In the genomic region with DNA sequence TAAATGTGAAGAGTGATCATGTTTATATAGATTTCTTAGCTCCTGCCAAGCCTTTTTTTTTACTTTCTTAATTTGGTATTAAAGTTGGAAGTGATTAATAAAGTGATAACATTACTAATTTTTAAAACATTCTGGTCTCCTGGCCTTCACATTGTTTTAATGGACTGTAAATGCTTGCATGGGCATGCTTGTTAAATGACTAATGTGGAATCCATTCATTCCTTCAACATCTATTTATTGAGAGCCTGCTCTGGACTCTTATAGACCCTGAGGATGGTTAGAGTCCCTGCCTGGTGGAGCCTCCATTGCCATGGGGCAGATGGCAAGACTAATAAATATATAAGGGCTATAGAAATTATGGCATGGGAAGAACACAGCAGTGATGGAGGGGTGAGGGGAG, we compare ENCODE assay signal across 28 cellular contexts.
DNase-seq lines count a peak whose midpoint lies in the region; ATAC-seq and TF ChIP-seq lines count a peak whose summit lies in the region.
"Had no signal": no experiment of that assay in that cellular context is flagged by ENCODE, and none has a peak within 500 bp of the region (broad histone marks: within the 10 kb centered on the region; RNA-seq: fewer than 3 reads in every experiment).

No MANE protein-coding gene starts in this region.

- H3K4me1 Mint-ChIP-seq in T-helper 2 cell treated with Interferon-gamma antibody and Interleukin-4, amounts not matched to agents 5 μg/mL and 100 μg/mL, for 36 hours (ENCODE audit: low read depth) = no peaks in the 10 kb centered on the region

- H3K27ac Mint-ChIP-seq in T-helper 2 cell treated with Interferon-gamma antibody and Interleukin-4, amounts not matched to agents 5 μg/mL and 100 μg/mL, for 36 hours = no peak overlapping the region
- H3K27ac Mint-ChIP-seq: activated T-helper 1 cell treated with anti-CD3 and anti-CD28 coated beads, Interleukin-12 subunit alpha, Interleukin-12 subunit beta, Interleukin-2, Interleukin-4 antibody, amounts not matched to agents 30 ng/mL and 10 ng/mL and 1 ng/mL, durations not matched to agents 14 hours and 24 hours and 36 hours; dendritic cell treated with granulocyte-macrophage colony-stimulating factor and Interleukin-4, amounts not matched to agents 40 ng/mL and 50 ng/mL, for 4 days; neural progenitor cell; progenitor cell of endocrine pancreas; WTC11 had no signal

- dilution Hi-C loops in mammary epithelial cell (cut with HindIII; ENCODE audit: low sequenced_read_pairs) = no loop called here

- no peaks in the 10 kb centered on the region for H3K36me3 ChIP-seq in mammary epithelial cell (ENCODE audit: insufficient read depth, low read length)
- H3K36me3 ChIP-seq: neural progenitor cell had no signal

- intact Hi-C loops in mammary epithelial cell (cut with micrococcal nuclease) = loop anchor here (5.0 kb wide), 1 partner anchor 169 kb away; no protein-coding TSS in a partner anchor

- H3K27me3 ChIP-seq in mammary epithelial cell (ENCODE audit: insufficient read depth, low read length) = no peaks in the 10 kb centered on the region
- H3K27me3 ChIP-seq: neural progenitor cell had no signal

- H3K9ac ChIP-seq in mammary epithelial cell (ENCODE audit: insufficient read depth, low read length) = no peak overlapping the region
- H3K9ac ChIP-seq: neural progenitor cell had no signal

- H3K4me2 ChIP-seq in mammary epithelial cell (ENCODE audit: insufficient read depth, low read depth, low read length) = peak overlapping the region; percentile 63
- H3K4me2 ChIP-seq: neural progenitor cell had no signal

- H3K36me3 Mint-ChIP-seq in T-helper 2 cell treated with Interferon-gamma antibody and Interleukin-4, amounts not matched to agents 5 μg/mL and 100 μg/mL, for 36 hours (ENCODE audit: low read depth) = no peaks in the 10 kb centered on the region
- H3K36me3 Mint-ChIP-seq: neural progenitor cell, WTC11 had no signal

- H3K9me3 Mint-ChIP-seq in T-helper 2 cell treated with Interferon-gamma antibody and Interleukin-4, amounts not matched to agents 5 μg/mL and 100 μg/mL, for 36 hours = no peaks in the 10 kb centered on the region
- H3K9me3 Mint-ChIP-seq: activated T-helper 1 cell treated with anti-CD3 and anti-CD28 coated beads, Interleukin-12 subunit alpha, Interleukin-12 subunit beta, Interleukin-2, Interleukin-4 antibody, amounts not matched to agents 30 ng/mL and 10 ng/mL and 1 ng/mL, durations not matched to agents 14 hours and 24 hours and 36 hours; dendritic cell treated with granulocyte-macrophage colony-stimulating factor and Interleukin-4, amounts not matched to agents 40 ng/mL and 50 ng/mL, for 4 days; neural progenitor cell; WTC11 had no signal

- ATAC-seq in GM21717 (IDR thresholded peaks at IDR 0.05; ENCODE audit: unreplicated experiment) = no peak
- ATAC-seq: K562, Right ventricle myocardium inferior, WTC11 had no signal

- peaks cover 22% of the 10 kb centered on the region for H3K4me1 ChIP-seq in mammary epithelial cell (ENCODE audit: insufficient read depth, low read length)

- H3K4me3 Mint-ChIP-seq in T-helper 2 cell treated with Interferon-gamma antibody and Interleukin-4, amounts not matched to agents 5 μg/mL and 100 μg/mL, for 36 hours = no peak overlapping the region
- H3K4me3 Mint-ChIP-seq: activated T-helper 1 cell treated with anti-CD3 and anti-CD28 coated beads, Interleukin-12 subunit alpha, Interleukin-12 subunit beta, Interleukin-2, Interleukin-4 antibody, amounts not matched to agents 30 ng/mL and 10 ng/mL and 1 ng/mL, durations not matched to agents 14 hours and 24 hours and 36 hours; dendritic cell treated with granulocyte-macrophage colony-stimulating factor and Interleukin-4, amounts not matched to agents 40 ng/mL and 50 ng/mL, for 4 days; neural progenitor cell; WTC11 had no signal

- POLR2A ChIA-PET in AG04449 (lab: Yijun Ruan, JAX) = interaction anchor here (1.4 kb wide), 1 partner anchor 18 kb away, joined by 6 read pairs; no protein-coding TSS in a partner anchor

- CTCF ChIA-PET in AG04449 (lab: Yijun Ruan, JAX) = interaction anchor here (1.0 kb wide), 1 partner anchor 9 kb away, joined by 3 read pairs; no protein-coding TSS in a partner anchor
- CTCF ChIA-PET in mammary epithelial cell (lab: Charles Lee; ENCODE audit: low non-redundant PET) = no interaction called here

- TF ChIP-seq CTCF in AG04449 (IDR thresholded peaks at IDR 0.05; ENCODE audit: insufficient read depth, low read length, missing control alignments) (no peak), mammary epithelial cell (conservative IDR thresholded peaks at IDR 0.05 in 1 of 2, IDR thresholded peaks at IDR 0.05 in 1 of 2; ENCODE audit: extremely low read depth in 1 of 2, insufficient read depth in 1 of 2, low read depth in 1 of 2, low read length in 2 of 2) (no peak)

- no peaks in the 10 kb centered on the region for H4K20me1 ChIP-seq in mammary epithelial cell (ENCODE audit: insufficient read depth, low read length)

- no peaks in the 10 kb centered on the region for H3K27me3 Mint-ChIP-seq in T-helper 2 cell treated with Interferon-gamma antibody and Interleukin-4, amounts not matched to agents 5 μg/mL and 100 μg/mL, for 36 hours (ENCODE audit: low read depth)
- H3K27me3 Mint-ChIP-seq: dendritic cell treated with granulocyte-macrophage colony-stimulating factor and Interleukin-4, amounts not matched to agents 40 ng/mL and 50 ng/mL, for 4 days; progenitor cell of endocrine pancreas had no signal

- no TSS peak for BruUV-seq in mammary epithelial cell (replicated peaks; lab: Mats Ljungman, UMichigan)

- H3K9me3 ChIP-seq in mammary epithelial cell (replicated peaks; ENCODE audit: insufficient read depth, low read length) = no peaks in the 10 kb centered on the region

- in situ Hi-C loops in mammary epithelial cell (cut with MboI; ENCODE audit: low sequenced_read_pairs in 2 of 2) = no loop called here

- H2AFZ ChIP-seq in mammary epithelial cell (ENCODE audit: low read depth, low read length) = no peak overlapping the region
- H2AFZ ChIP-seq: neural progenitor cell had no signal

- H3K79me2 ChIP-seq in mammary epithelial cell (ENCODE audit: insufficient read depth, low read length) = no peaks in the 10 kb centered on the region

- H3K4me3 ChIP-seq in AG04449 (ENCODE audit: low read depth, low read length) = no peak overlapping the region
- H3K4me3 ChIP-seq in mammary epithelial cell (replicated peaks in 1 of 3; ENCODE audit: insufficient read depth in 1 of 3, low read depth in 2 of 3, low read length in 3 of 3) = no peak overlapping the region
- H3K4me3 ChIP-seq: K562, neural progenitor cell had no signal

- peak; percentile 38 for DNase-seq in AG04449 (ENCODE audit: low read depth, low spot score)
- DNase-seq in GM04504 (ENCODE audit: low read depth) = peak; percentile 1
- peak; percentile 78 for DNase-seq in mammary epithelial cell
- peak; percentile 23 for DNase-seq in hepatic stellate cell (ENCODE audit: low spot score)
- no peak for DNase-seq in NCI-H1105 (lab: John Stamatoyannopoulos, UW)
- no peak for DNase-seq in stimulated activated CD4-positive, alpha-beta T cell treated with anti-CD3 and anti-CD28 coated beads, Interleukin-4, amount 100 ng/mL, for 4 hours
- DNase-seq in T-helper 2 cell treated with Interferon-gamma antibody and Interleukin-4, amounts not matched to agents 5 μg/mL and 100 μg/mL, for 36 hours (ENCODE audit: low spot score) = no peak
- DNase-seq: activated CD4-positive, alpha-beta T cell treated with anti-CD3 and anti-CD28 coated beads, Interleukin-2, amount 50 U/mL, for 1 hour; activated naive CD4-positive, alpha-beta T cell treated with anti-CD3 and anti-CD28 coated beads, Interleukin-2, amount 50 U/mL, for 16 hours; amygdala; C1 segment of cervical spinal cord; Calu3; caudate nucleus; hypothalamus; MM.1S; NCI-H1417 treated with DMSO at 0.1 percent for 48 hours; NCI-H2081 treated with DMSO at 0.1 percent for 48 hours; NCI-H446; NCI-H82; SW 1271 had no signal

- peak overlapping the region; percentile 42 for H3K27ac ChIP-seq in mammary epithelial cell (ENCODE audit: insufficient read depth, low read depth, low read length)
- H3K27ac ChIP-seq: neural progenitor cell had no signal

Comparison
In these comparisons a context has a peak if more than half of its experiments do, and no peak if none do; other contexts are left out.
1. DNase-seq: peak in AG04449 (single experiment), GM04504 (single experiment), mammary epithelial cell (single experiment) and hepatic stellate cell (single experiment); none in NCI-H1105 (single experiment), stimulated activated CD4-positive, alpha-beta T cell treated with anti-CD3 and anti-CD28 coated beads, Interleukin-4, amount 100 ng/mL, for 4 hours (0 of 2) and T-helper 2 cell treated with Interferon-gamma antibody and Interleukin-4, amounts not matched to agents 5 μg/mL and 100 μg/mL, for 36 hours (single experiment).